Comparison of ENCODE assay signal across 18 cellular contexts in the genomic region with DNA sequence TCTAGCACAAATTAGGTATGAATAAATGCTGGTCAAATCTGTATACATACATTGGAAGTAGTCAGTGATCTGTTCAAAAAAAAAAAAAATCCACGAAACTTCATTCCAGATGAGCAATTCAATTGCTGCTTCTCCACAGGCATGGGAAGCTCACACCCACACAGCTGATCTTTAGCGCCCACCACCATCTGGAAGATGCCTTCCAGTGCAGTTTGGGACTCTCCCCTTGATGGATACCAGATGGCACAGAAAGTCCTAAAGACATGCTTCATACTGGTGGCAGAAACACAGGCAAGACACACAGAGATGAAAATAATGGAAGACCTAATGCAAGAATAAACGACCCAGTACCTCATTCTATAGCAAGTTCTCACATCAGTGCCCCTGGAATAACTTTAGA.
DNase-seq lines count a peak whose midpoint lies in the region; ATAC-seq and TF ChIP-seq lines count a peak whose summit lies in the region.
"Had no signal": no experiment of that assay in that cellular context is flagged by ENCODE, and none has a peak within 500 bp of the region (broad histone marks: within the 10 kb centered on the region; RNA-seq: fewer than 3 reads in every experiment).

No MANE protein-coding gene starts in this region.

- H3K27ac Mint-ChIP-seq in Caco-2 (ENCODE audit: unreplicated experiment), result no peak overlapping the region
- H3K27ac Mint-ChIP-seq: activated naive CD8-positive, alpha-beta T cell had no signal

- H3K36me3 Mint-ChIP-seq in Caco-2 (ENCODE audit: insufficient read depth, unreplicated experiment), result no peaks in the 10 kb centered on the region
- H3K36me3 Mint-ChIP-seq: activated naive CD8-positive, alpha-beta T cell had no signal

- TF ChIP-seq CTCF in AG04450 (IDR thresholded peaks at IDR 0.05; ENCODE audit: low read depth, low read length) (no peak), fibroblast of the aortic adventitia (IDR thresholded peaks at IDR 0.05; ENCODE audit: insufficient read depth, low read length) (no peak), Caco-2 (IDR thresholded peaks at IDR 0.05; ENCODE audit: insufficient read depth in 1 of 2, low read depth in 1 of 2, low read length in 1 of 2, severe bottlenecking in 1 of 2, unreplicated experiment in 1 of 2) (no peak)

- intact Hi-C loops in Caco-2 (cut with micrococcal nuclease; ENCODE audit: unreplicated experiment), result no loop called here

- no peaks in the 10 kb centered on the region for H3K27me3 Mint-ChIP-seq in Caco-2 (ENCODE audit: insufficient read depth, unreplicated experiment)
- H3K27me3 Mint-ChIP-seq: activated naive CD8-positive, alpha-beta T cell had no signal

- no TSS peak for BruUV-seq in Caco-2 (replicated peaks; lab: Mats Ljungman, UMichigan)

- H3K4me3 Mint-ChIP-seq in Caco-2 (ENCODE audit: unreplicated experiment), result no peak overlapping the region
- H3K4me3 Mint-ChIP-seq: activated naive CD8-positive, alpha-beta T cell had no signal

- no peak overlapping the region for H3K4me3 ChIP-seq in AG04450 (ENCODE audit: low read depth, low read length)
- H3K4me3 ChIP-seq in fibroblast of the aortic adventitia (ENCODE audit: low read depth, low read length), result no peak overlapping the region
- no peak overlapping the region for H3K4me3 ChIP-seq in Caco-2 (ENCODE audit: low read depth, low read length)
- H3K4me3 ChIP-seq: hepatocyte, lung, vagina had no signal

- no peak overlapping the region for H3K27ac ChIP-seq in AG04450 (ENCODE audit: low read depth, low read length)
- H3K27ac ChIP-seq: hepatocyte, neutrophil, vagina had no signal

- no peaks in the 10 kb centered on the region for H3K27me3 ChIP-seq in AG04450 (ENCODE audit: control insufficient read depth, insufficient read depth, low read length)
- no peaks in the 10 kb centered on the region for H3K27me3 ChIP-seq in Caco-2 (replicated peaks; ENCODE audit: control insufficient read depth, insufficient read depth, low read length)
- H3K27me3 ChIP-seq: hepatocyte, neutrophil, vagina had no signal

- no peak for ATAC-seq in HG03342 (IDR thresholded peaks at IDR 0.05; ENCODE audit: unreplicated experiment)

- POLR2A ChIA-PET in AG04450 (lab: Yijun Ruan, JAX), result no interaction called here
- POLR2A ChIA-PET in Caco-2 (lab: Charles Lee), result no interaction called here

- H3K4me1 Mint-ChIP-seq in Caco-2 (ENCODE audit: low read depth, unreplicated experiment), result peaks cover 7% of the 10 kb centered on the region

- H3K9me3 ChIP-seq in AG04450 (ENCODE audit: control insufficient read depth, insufficient read depth, low read length), result no peaks in the 10 kb centered on the region
- H3K9me3 ChIP-seq in Caco-2, result no peaks in the 10 kb centered on the region
- H3K9me3 ChIP-seq: neutrophil, vagina had no signal

- H3K4me1 ChIP-seq in Caco-2, result no peaks in the 10 kb centered on the region
- H3K4me1 ChIP-seq: vagina had no signal

- H3K36me3 ChIP-seq in Caco-2 (ENCODE audit: control insufficient read depth, insufficient read depth, low read length), result no peaks in the 10 kb centered on the region
- H3K36me3 ChIP-seq: neutrophil, vagina had no signal

- peak; percentile 78 for DNase-seq in AG04450 (ENCODE audit: low read depth, low spot score)
- DNase-seq in GM03348 (ENCODE audit: low spot score), result peak; percentile 72
- DNase-seq in RPMI7951 (ENCODE audit: low read depth), result peak; percentile 50
- peak; percentile 11 for DNase-seq in fibroblast of the aortic adventitia (ENCODE audit: low read depth)
- DNase-seq in Caco-2, result no peak
- DNase-seq in NCI-H1694 (lab: John Stamatoyannopoulos, UW), result no peak
- DNase-seq in amniotic stem cell (lab: John Stamatoyannopoulos, UW), result no peak
- DNase-seq: 8988T; activated CD4-positive, alpha-beta T cell treated with anti-CD3 and anti-CD28 coated beads for 1 hour; MV-4-11; NCI-H1694 treated with DMSO at 0.1 percent for 48 hours; NCI-H446 had no signal

- CTCF ChIA-PET in AG04450 (lab: Charles Lee) (interaction anchor here (0.7 kb wide), 1 partner anchor 308 kb away, joined by 3 read pairs; no protein-coding TSS in a partner anchor), Caco-2 (lab: Charles Lee) (no interaction called here)

- H3K9me3 Mint-ChIP-seq in Caco-2 (ENCODE audit: unreplicated experiment), result peaks cover 21% of the 10 kb centered on the region

Comparison
In these comparisons a context has a peak if more than half of its experiments do, and no peak if none do; other contexts are left out.
1. DNase-seq: peak in AG04450 (single experiment), GM03348 (single experiment), RPMI7951 (single experiment) and fibroblast of the aortic adventitia (single experiment); none in Caco-2 (0 of 2), NCI-H1694 (single experiment) and amniotic stem cell (single experiment).